In genomic region chr4:48016141-48017107, GRCh38 we compare ENCODE assay signal across 1 cellular context.
A peak's percentile ranks its signal among the peaks of the same experiment; 100 is the strongest.
TF ChIP-seq lines count a peak whose summit lies in the region.

Gene CNGA1, minus strand, starts transcription at chr4:48016681. Its CDS starts 63,992 bp downstream, at chr4:47952689.
Gene NIPAL1, plus strand, starts transcription at chr4:48016772. Its CDS starts 68 bp downstream, at chr4:48016840.

TF ChIP-seq in GM12878, 131 proteins besides CTCF, POLR2A, EP300 and RAD21 (continued from another document and continues in another):
- TF ChIP-seq E2F4 (IDR thresholded peaks at IDR 0.05; ENCODE audit: low read depth, low read length) (no peak), RCOR1 (conservative IDR thresholded peaks at IDR 0.05; ENCODE audit: low read depth, low read length) (no peak), BACH1 (IDR thresholded peaks at IDR 0.05; ENCODE audit: borderline replicate concordance) (no peak), LARP7 (IDR thresholded peaks at IDR 0.05) (no peak), NR2F1 (conservative IDR thresholded peaks at IDR 0.05) (0 out of 2 replicates have a peak, but pooled peaks have one; percentile 41), MTA3 (IDR thresholded peaks at IDR 0.05; ENCODE audit: borderline replicate concordance, low read length) (no peak), ZBTB33 (IDR thresholded peaks at IDR 0.05) (no peak), NBN (IDR thresholded peaks at IDR 0.05) (no peak), RB1 (IDR thresholded peaks at IDR 0.05; ENCODE audit: borderline replicate concordance) (peak; percentile 50; the same call in 1 of the 2 replicates), SMAD1 (IDR thresholded peaks at IDR 0.05; ENCODE audit: low read depth, partially characterized antibody) (no peak), CHD4 (IDR thresholded peaks at IDR 0.05) (no peak), CEBPB (IDR thresholded peaks at IDR 0.05; ENCODE audit: borderline replicate concordance in 1 of 2, low read depth in 2 of 2, low read length in 2 of 2) (no peak), NKRF (conservative IDR thresholded peaks at IDR 0.05) (no peak), ZNF207 (IDR thresholded peaks at IDR 0.05; ENCODE audit: borderline replicate concordance) (no peak), ETV6 (conservative IDR thresholded peaks at IDR 0.05 in 1 of 2, IDR thresholded peaks at IDR 0.05 in 1 of 2; ENCODE audit: borderline replicate concordance in 1 of 2, low read depth in 1 of 2) (no peak), GABPA (IDR thresholded peaks at IDR 0.05; ENCODE audit: low read depth) (no peak), EGR1 (IDR thresholded peaks at IDR 0.05; ENCODE audit: borderline replicate concordance in 1 of 2, low read depth in 2 of 2, low read length in 2 of 2) (peak in 1 of 2 experiments; percentile 43; a peak in 1 of 3 replicates), MAX (IDR thresholded peaks at IDR 0.05; ENCODE audit: low read depth, low read length) (no peak), RAD51 (IDR thresholded peaks at IDR 0.05) (no peak), NR2C1 (IDR thresholded peaks at IDR 0.05) (no peak), IRF5 (IDR thresholded peaks at IDR 0.05; ENCODE audit: borderline replicate concordance) (no peak), WRNIP1 (IDR thresholded peaks at IDR 0.05; ENCODE audit: borderline replicate concordance, low read depth, low read length) (no peak), CREB1 (IDR thresholded peaks at IDR 0.05; ENCODE audit: low read depth) (no peak), PAX5 (IDR thresholded peaks at IDR 0.05; ENCODE audit: borderline replicate concordance, low read depth, low read length) (no peak), POLR2AphosphoS5 (IDR thresholded peaks at IDR 0.05; ENCODE audit: low read length) (no peak), ATF7 (IDR thresholded peaks at IDR 0.05; ENCODE audit: low read depth) (no peak), NRF1 (conservative IDR thresholded peaks at IDR 0.05; ENCODE audit: low read depth, low read length) (no peak), KLF5 (IDR thresholded peaks at IDR 0.05; ENCODE audit: partially characterized antibody) (no peak), MYC (IDR thresholded peaks at IDR 0.05; ENCODE audit: insufficient read depth, insufficient read length, insufficient replicate concordance, low read length, severe bottlenecking) (no peak), TBL1XR1 (IDR thresholded peaks at IDR 0.05; ENCODE audit: low read depth, low read length) (no peak), IRF3 (IDR thresholded peaks at IDR 0.05) (no peak), PRDM15 (CRISPR knock-in tag; IDR thresholded peaks at IDR 0.05) (no peak), REST (IDR thresholded peaks at IDR 0.05; ENCODE audit: low read depth, low read length) (no peak), CHD1 (IDR thresholded peaks at IDR 0.05; ENCODE audit: low read depth, low read length) (no peak), SMARCA5 (IDR thresholded peaks at IDR 0.05) (no peak), E2F8 (IDR thresholded peaks at IDR 0.05; ENCODE audit: low read depth, partially characterized antibody) (no peak), TAF1 (IDR thresholded peaks at IDR 0.05; ENCODE audit: borderline replicate concordance, low read depth, low read length) (peak; percentile 31; the same call in 1 of the 2 replicates), MLLT1 (IDR thresholded peaks at IDR 0.05) (no peak), IKZF1 (conservative IDR thresholded peaks at IDR 0.05) (peak; percentile 49), ASH2L (IDR thresholded peaks at IDR 0.05; ENCODE audit: borderline replicate concordance, low read depth) (no peak)
